18 cellular contexts compared by ENCODE assay signal in genomic region chr6:146904596-146904995, GRCh38.
DNase-seq lines count a peak whose midpoint lies in the region; ATAC-seq and TF ChIP-seq lines count a peak whose summit lies in the region.
"Had no signal": no experiment of that assay in that cellular context is flagged by ENCODE, and none has a peak within 500 bp of the region (broad histone marks: within the 10 kb centered on the region; RNA-seq: fewer than 3 reads in every experiment).

No MANE protein-coding gene starts in this region.

- POLR2A ChIA-PET in Panc1 (lab: Charles Lee) = interaction anchor here (0.6 to 0.7 kb wide), 4 partner anchors 17 to 157 kb away, joined by 3 to 8 read pairs (median 6); no protein-coding TSS in a partner anchor

- 75 to 77% methylated on average over 6 of the region's 6 CpGs for WGBS in GM23248 (ENCODE audit: low coverage in 1 of 2, low lambda C conversion rate in 2 of 2, missing lambda C conversion rate in 2 of 2), 2 experiments
- WGBS in mesenchymal stem cell = 97% methylated on average over 5 of the region's 6 CpGs
- WGBS in esophagus muscularis mucosa = 75% methylated on average over 6 of the region's 6 CpGs

- H3K4me2 ChIP-seq in GM23248 (ENCODE audit: unreplicated experiment) = peak overlapping the region; percentile 59
- no peak overlapping the region for H3K4me2 ChIP-seq in mesenchymal stem cell (ENCODE audit: low read length, poor library complexity, severe bottlenecking)

- CTCF ChIA-PET in Panc1 (lab: Charles Lee) = no interaction called here

- no peak overlapping the region for H2BK12ac ChIP-seq in mesenchymal stem cell (ENCODE audit: low read length in 2 of 2)

- ATAC-seq in Panc1 (no peak), GM21786 (IDR thresholded peaks at IDR 0.05; ENCODE audit: unreplicated experiment) (no peak)
- ATAC-seq: HepG2, Right ventricle myocardium inferior had no signal

- H3K27me3 ChIP-seq in GM23248 (replicated peaks; ENCODE audit: insufficient read depth) = no peaks in the 10 kb centered on the region
- no peaks in the 10 kb centered on the region for H3K27me3 ChIP-seq in Panc1 (ENCODE audit: control insufficient read depth, insufficient read depth, low read length)
- H3K27me3 ChIP-seq in adipocyte (replicated peaks; ENCODE audit: control insufficient read depth, insufficient read depth, low read length) = no peaks in the 10 kb centered on the region
- no peaks in the 10 kb centered on the region for H3K27me3 ChIP-seq in mesenchymal stem cell (ENCODE audit: control insufficient read depth in 1 of 2, insufficient read depth in 1 of 2, low read length in 2 of 2)
- H3K27me3 ChIP-seq in esophagus muscularis mucosa = no peaks in the 10 kb centered on the region
- H3K27me3 ChIP-seq: BE2C, MG63, SJSA1 had no signal

- no peak overlapping the region for H2BK5ac ChIP-seq in mesenchymal stem cell (ENCODE audit: low read depth, low read length, poor library complexity, severe bottlenecking)

- H3K9ac ChIP-seq in GM23248 (no peak overlapping the region), adipocyte (ENCODE audit: low read length) (no peak overlapping the region), mesenchymal stem cell (ENCODE audit: low read length) (peak overlapping the region; percentile 52)

- DNase-seq in GM23248 (peak; percentile 9), Panc1 (ENCODE audit: low read depth, low spot score) (no peak), adipocyte (ENCODE audit: low read depth) (peak; percentile 19), mesenchymal stem cell (no peak), NCI-H226 (no peak), esophagus muscularis mucosa (ENCODE audit: extremely low spot score) (no peak)
- no peak for DNase-seq in stimulated activated CD4-positive, alpha-beta T cell treated with anti-CD3 and anti-CD28 coated beads, Interleukin-2, amount 100 ng/mL, for 24 hours
- DNase-seq: CD8-positive, alpha-beta memory T cell; DMS79; GF-D8; Kasumi-1; T-helper 1 cell had no signal

- H3K79me2 ChIP-seq in GM23248 (ENCODE audit: insufficient read depth) = no peaks in the 10 kb centered on the region

- no peak overlapping the region for H3K4me3 ChIP-seq in GM23248
- no peak overlapping the region for H3K4me3 ChIP-seq in Panc1 (ENCODE audit: low read depth in 2 of 2, low read length in 2 of 2)
- no peak overlapping the region for H3K4me3 ChIP-seq in adipocyte (ENCODE audit: low read length)
- H3K4me3 ChIP-seq in mesenchymal stem cell (ENCODE audit: insufficient read depth in 1 of 2, low read depth in 1 of 2, low read length in 2 of 2) = peak overlapping the region in 1 of 2 experiments; percentile 16
- H3K4me3 ChIP-seq in esophagus muscularis mucosa = no peak overlapping the region
- H3K4me3 ChIP-seq: MG63, SJSA1 had no signal

- H4K8ac ChIP-seq in mesenchymal stem cell (ENCODE audit: low read length) = no peak overlapping the region

- H3K4ac ChIP-seq in mesenchymal stem cell (ENCODE audit: low read depth in 1 of 2, low read length in 2 of 2) = no peak overlapping the region

- H3K9me3 ChIP-seq in GM23248 (ENCODE audit: low read depth) = no peaks in the 10 kb centered on the region
- no peaks in the 10 kb centered on the region for H3K9me3 ChIP-seq in Panc1 (ENCODE audit: control insufficient read depth, insufficient read depth, low read depth, low read length)
- no peaks in the 10 kb centered on the region for H3K9me3 ChIP-seq in adipocyte (ENCODE audit: control insufficient read depth, low read length)
- H3K9me3 ChIP-seq in mesenchymal stem cell (ENCODE audit: control insufficient read depth, low read length) = no peaks in the 10 kb centered on the region
- H3K9me3 ChIP-seq in esophagus muscularis mucosa = no peaks in the 10 kb centered on the region
- H3K9me3 ChIP-seq: BE2C, MG63, SJSA1 had no signal

- no peak for TF ChIP-seq EP300 in esophagus muscularis mucosa (IDR thresholded peaks at IDR 0.05)

- no peak for TF ChIP-seq CTCF in Panc1 (IDR thresholded peaks at IDR 0.05)
- no peak for TF ChIP-seq CTCF in esophagus muscularis mucosa (IDR thresholded peaks at IDR 0.05)

- H3K4me1 ChIP-seq in GM23248 (ENCODE audit: insufficient read depth) (peaks cover 16% of the 10 kb centered on the region), Panc1 (ENCODE audit: control insufficient read depth, insufficient read depth, low read length) (peaks cover 33% of the 10 kb centered on the region), adipocyte (ENCODE audit: control insufficient read depth, insufficient read depth, low read length) (peaks cover 15% of the 10 kb centered on the region), mesenchymal stem cell (ENCODE audit: control insufficient read depth, insufficient read depth, low read depth, low read length) (peaks cover 2% of the 10 kb centered on the region), esophagus muscularis mucosa (peaks cover 10 to 29% (median 15%) of the 10 kb centered on the region in 4 donors)

- no peaks in the 10 kb centered on the region for H3K79me1 ChIP-seq in mesenchymal stem cell (replicated peaks; ENCODE audit: low read length, poor library complexity, severe bottlenecking)

- H2BK120ac ChIP-seq in mesenchymal stem cell (ENCODE audit: low read depth, low read length) = no peak overlapping the region

- H4K20me1 ChIP-seq in GM23248 (ENCODE audit: insufficient read depth) = no peaks in the 10 kb centered on the region

- H3K18ac ChIP-seq in mesenchymal stem cell (ENCODE audit: low read depth in 1 of 2, low read length in 2 of 2) = no peak overlapping the region

- H4K91ac ChIP-seq in mesenchymal stem cell (ENCODE audit: low read length) = no peak overlapping the region

- no peak overlapping the region for H2BK15ac ChIP-seq in mesenchymal stem cell (ENCODE audit: low read depth, poor library complexity, severe bottlenecking)

- H2AFZ ChIP-seq in GM23248 (no peak overlapping the region), mesenchymal stem cell (ENCODE audit: low read depth, low read length) (no peak overlapping the region)

- H3K27ac ChIP-seq in GM23248 = no peak overlapping the region
- H3K27ac ChIP-seq in Panc1 (ENCODE audit: low read length) = peak overlapping the region; percentile 99
- H3K27ac ChIP-seq in mesenchymal stem cell (ENCODE audit: low read length, poor library complexity, severe bottlenecking) = no peak overlapping the region
- no peak overlapping the region for H3K27ac ChIP-seq in esophagus muscularis mucosa (replicated peaks in 1 of 4)
- H3K27ac ChIP-seq: SJSA1 had no signal

- no peak overlapping the region for H3K23ac ChIP-seq in mesenchymal stem cell (ENCODE audit: low read length in 2 of 2)

- H3K14ac ChIP-seq in mesenchymal stem cell (ENCODE audit: low read length in 2 of 2) = no peak overlapping the region

- no TSS peak for BruUV-seq in Panc1 (replicated peaks; lab: Mats Ljungman, UMichigan)

- peaks cover 17% of the 10 kb centered on the region; the same call in 1 of the 2 replicates for H3F3A ChIP-seq in GM23248 (ENCODE audit: insufficient read depth)

- in situ Hi-C loops in GM23248 (cut with MboI) (loop anchor here (10.0 kb wide), 1 partner anchor 320 kb away; no protein-coding TSS in a partner anchor), Panc1 (cut with HindIII; ENCODE audit: low pct_unique_long_range_greater_than_20kb, low sequenced_read_pairs) (no loop called here)

- H2AK5ac ChIP-seq in mesenchymal stem cell (ENCODE audit: low read length, severe bottlenecking) = no peak overlapping the region

- TF ChIP-seq POLR2A in esophagus muscularis mucosa (IDR thresholded peaks at IDR 0.05; ENCODE audit: low read depth) = no peak

- H3K36me3 ChIP-seq in GM23248 (ENCODE audit: low read depth) (no peaks in the 10 kb centered on the region), Panc1 (ENCODE audit: control insufficient read depth, insufficient read depth, low read length) (no peaks in the 10 kb centered on the region), adipocyte (ENCODE audit: control insufficient read depth, insufficient read depth, low read length, severe bottlenecking) (no peaks in the 10 kb centered on the region), mesenchymal stem cell (ENCODE audit: control insufficient read depth in 1 of 2, insufficient read depth in 2 of 2, low read depth in 1 of 2, low read length in 2 of 2) (peaks cover 0 to 11% of the 10 kb centered on the region in 2 experiments), esophagus muscularis mucosa (no peaks in the 10 kb centered on the region)
- H3K36me3 ChIP-seq: BE2C, MG63, SJSA1 had no signal

- H3K9me2 ChIP-seq in GM23248 (ENCODE audit: insufficient read depth) = no peaks in the 10 kb centered on the region

- intact Hi-C loops in Panc1 (cut with micrococcal nuclease; ENCODE audit: unreplicated experiment) = loop anchor here (2.0 kb wide), 1 partner anchor 298 kb away; no protein-coding TSS in a partner anchor
- intact Hi-C loops in esophagus muscularis mucosa (cut with DNase I) = no loop called here

Comparison
In these comparisons a context has a peak if more than half of its experiments do, and no peak if none do; other contexts are left out.
1. DNase-seq: peak in GM23248 (single experiment) and adipocyte (single experiment); none in Panc1 (single experiment), mesenchymal stem cell (single experiment), NCI-H226 (single experiment), esophagus muscularis mucosa (single experiment) and stimulated activated CD4-positive, alpha-beta T cell treated with anti-CD3 and anti-CD28 coated beads, Interleukin-2, amount 100 ng/mL, for 24 hours (0 of 2).